ENCODE assay signal across 8 cellular contexts in the genomic region with DNA sequence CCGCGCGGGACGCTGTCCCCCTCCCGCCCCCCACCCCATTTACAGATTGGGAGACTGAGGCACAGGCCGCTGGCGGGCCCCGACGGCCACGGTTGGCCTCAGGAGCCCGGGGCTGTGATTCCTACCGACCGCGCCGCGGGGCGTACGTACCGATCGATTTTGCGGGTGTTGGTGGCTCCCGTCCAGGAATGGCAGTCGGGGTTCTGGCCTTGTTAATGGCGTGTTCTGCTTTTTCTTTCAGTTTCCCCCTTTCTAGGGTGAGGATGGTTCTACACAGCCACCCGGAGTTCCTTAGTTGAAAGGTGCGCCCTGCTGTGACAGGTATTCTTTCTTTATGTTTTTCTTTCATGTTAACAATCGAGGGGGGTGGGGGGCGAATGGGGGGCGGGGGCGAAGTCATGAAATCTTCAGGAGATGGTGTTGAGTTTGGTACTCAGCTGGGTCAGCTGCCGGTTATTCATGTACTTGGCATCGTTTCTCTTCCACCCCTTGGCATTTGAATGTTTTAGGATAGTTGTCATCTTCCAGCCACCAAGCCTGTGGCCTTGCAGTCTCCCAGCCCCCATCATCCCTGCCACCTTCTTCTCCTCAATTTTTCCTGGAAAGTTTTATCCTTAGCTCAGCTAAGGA. TPM values are rescaled to one million over a fixed set of nuclear protein-coding genes. Genes with fewer than 3 reads are reported as not detected.
DNase-seq lines count a peak whose midpoint lies in the region; ATAC-seq and TF ChIP-seq lines count a peak whose summit lies in the region.

No MANE protein-coding gene starts in this region.

- WGBS in lower leg skin, 2 donors = 0 to 1% methylated on average over 9 to 27 of the region's 32 CpGs

- H3K4me1 Mint-ChIP-seq in CD4-positive, alpha-beta T cell (ENCODE audit: low read depth) = peaks cover 55% of the 10 kb centered on the region
- H3K4me1 Mint-ChIP-seq in WTC11 = peaks cover 37% of the 10 kb centered on the region

- TF ChIP-seq CTCF in CD4-positive, alpha-beta T cell (IDR thresholded peaks at IDR 0.05) = no peak
- TF ChIP-seq CTCF in WTC11 (IDR thresholded peaks at IDR 0.05) (no peak), lower leg skin (IDR thresholded peaks at IDR 0.05) (no peak)

- TF ChIP-seq POLR2A in lower leg skin (IDR thresholded peaks at IDR 0.05) = no peak

- no peaks in the 10 kb centered on the region for H3K27me3 Mint-ChIP-seq in CD4-positive, alpha-beta T cell
- H3K27me3 Mint-ChIP-seq in WTC11 (ENCODE audit: low read depth) = no peaks in the 10 kb centered on the region; the same call in none of the 2 replicates

- H3K4me3 ChIP-seq in lower leg skin (ENCODE audit: low read depth, poor library complexity, severe bottlenecking) = peak overlapping the region; percentile 87

- no peak for ATAC-seq in CD4-positive, alpha-beta T cell (ENCODE audit: poor library complexity)
- peak; percentile 8 for ATAC-seq in HG02642 (IDR thresholded peaks at IDR 0.05; ENCODE audit: poor library complexity, unreplicated experiment)
- ATAC-seq in WTC11 = no peak
- ATAC-seq in GM18517 (IDR thresholded peaks at IDR 0.05; ENCODE audit: unreplicated experiment) = no peak

- POLR2A ChIA-PET in CD4-positive, alpha-beta T cell (lab: Charles Lee) = interaction anchor here (1.5 to 10.1 kb wide), 5 partner anchors 22 to 404 kb away, joined by 4 to 167 read pairs (median 7); a partner anchor contains a TSS
- POLR2A ChIA-PET in WTC11 (lab: Charles Lee) = no interaction called here

- peak overlapping the region; percentile 87 for H3K27ac Mint-ChIP-seq in CD4-positive, alpha-beta T cell
- no peak overlapping the region for H3K27ac Mint-ChIP-seq in WTC11

- H3K9me3 ChIP-seq in CD4-positive, alpha-beta T cell (ENCODE audit: control insufficient read depth, low read length) = no peaks in the 10 kb centered on the region

- peak overlapping the region; percentile 99 for H3K4me3 Mint-ChIP-seq in CD4-positive, alpha-beta T cell
- peak overlapping the region; percentile 73 for H3K4me3 Mint-ChIP-seq in WTC11

- DNase-seq in CD4-positive, alpha-beta T cell = peak in 9 of 10 experiments; percentile 20 to 54 (median 38)
- DNase-seq in WTC11 (ENCODE audit: low spot score) (peak; percentile 25), dedifferentiated amniotic fluid mesenchymal stem cell (ENCODE audit: extremely low spot score) (peak; percentile 31), lower leg skin (ENCODE audit: low spot score in 2 of 2) (peak in 1 of 2 donors; percentile 88), HPDE6-E6E7 (ENCODE audit: extremely low spot score) (no peak)
- peak; percentile 46 for DNase-seq in stimulated activated naive CD4-positive, alpha-beta T cell treated with Interleukin-2 at 50 U/mL for 16 hours (lab: John Stamatoyannopoulos, UW)

- CTCF ChIA-PET in CD4-positive, alpha-beta T cell (lab: Charles Lee) = no interaction called here
- CTCF ChIA-PET in WTC11 (lab: Charles Lee) = interaction anchor here (0.6 to 5.7 kb wide), 5 partner anchors 15 to 76 kb away, joined by 3 to 44 read pairs (median 4); no protein-coding TSS in a partner anchor

- intact Hi-C loops in CD4-positive, alpha-beta T cell (cut with DNase I, micrococcal nuclease) = loop anchor here (2.0 to 10.0 kb wide), 7 partner anchors 194 to 715 kb away; a partner anchor contains a TSS
- intact Hi-C loops in lower leg skin (cut with DNase I; ENCODE audit: low total_unique reads) = no loop called here

- peak overlapping the region; percentile 99 for H3K27ac ChIP-seq in CD4-positive, alpha-beta T cell (ENCODE audit: low read depth, low read length)

- no peaks in the 10 kb centered on the region for H3K27me3 ChIP-seq in CD4-positive, alpha-beta T cell (ENCODE audit: control insufficient read depth, insufficient read depth, low read length)

- no peaks in the 10 kb centered on the region for H3K9me3 Mint-ChIP-seq in CD4-positive, alpha-beta T cell
- H3K9me3 Mint-ChIP-seq in WTC11 = no peaks in the 10 kb centered on the region

- H3K36me3 Mint-ChIP-seq in CD4-positive, alpha-beta T cell (ENCODE audit: low read depth) = peaks cover 58% of the 10 kb centered on the region
- H3K36me3 Mint-ChIP-seq in WTC11 = no peaks in the 10 kb centered on the region

TF ChIP-seq in WTC11, 78 proteins besides CTCF, POLR2A, EP300 and RAD21:
- TF ChIP-seq, protein P1, sequence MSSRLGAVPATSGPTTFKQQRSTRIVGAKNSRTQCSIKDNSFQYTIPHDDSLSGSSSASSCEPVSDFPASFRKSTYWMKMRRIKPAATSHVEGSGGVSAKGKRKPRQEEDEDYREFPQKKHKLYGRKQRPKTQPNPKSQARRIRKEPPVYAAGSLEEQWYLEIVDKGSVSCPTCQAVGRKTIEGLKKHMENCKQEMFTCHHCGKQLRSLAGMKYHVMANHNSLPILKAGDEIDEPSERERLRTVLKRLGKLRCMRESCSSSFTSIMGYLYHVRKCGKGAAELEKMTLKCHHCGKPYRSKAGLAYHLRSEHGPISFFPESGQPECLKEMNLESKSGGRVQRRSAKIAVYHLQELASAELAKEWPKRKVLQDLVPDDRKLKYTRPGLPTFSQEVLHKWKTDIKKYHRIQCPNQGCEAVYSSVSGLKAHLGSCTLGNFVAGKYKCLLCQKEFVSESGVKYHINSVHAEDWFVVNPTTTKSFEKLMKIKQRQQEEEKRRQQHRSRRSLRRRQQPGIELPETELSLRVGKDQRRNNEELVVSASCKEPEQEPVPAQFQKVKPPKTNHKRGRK (CRISPR knock-in tag; IDR thresholded peaks at IDR 0.05; ENCODE audit: borderline replicate concordance) = no peak
- TF ChIP-seq, protein P2, sequence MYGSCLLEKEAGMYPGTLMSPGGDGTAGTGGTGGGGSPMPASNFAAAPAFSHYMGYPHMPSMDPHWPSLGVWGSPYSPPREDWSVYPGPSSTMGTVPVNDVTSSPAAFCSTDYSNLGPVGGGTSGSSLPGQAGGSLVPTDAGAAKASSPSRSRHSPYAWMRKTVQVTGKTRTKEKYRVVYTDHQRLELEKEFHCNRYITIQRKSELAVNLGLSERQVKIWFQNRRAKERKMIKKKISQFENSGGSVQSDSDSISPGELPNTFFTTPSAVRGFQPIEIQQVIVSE (CRISPR knock-in tag; IDR thresholded peaks at IDR 0.05; ENCODE audit: borderline replicate concordance) = no peak
- peak; percentile 55; the same call in 1 of the 2 replicates for TF ChIP-seq GTF2I (CRISPR knock-in tag; conservative IDR thresholded peaks at IDR 0.05)

RNA-seq across cellular contexts. Expression of a gene that starts 0.8 kb away (rescaled TPM):
- 100 to 1,000 TPM; 360 to 373 TPM for total RNA-seq in CD4-positive, alpha-beta T cell
- total RNA-seq in WTC11 (2021) (9.4 to 10.8 TPM (median 9.6 TPM) in 3 replicates), lower leg skin (10 to 100 TPM; 35.8 to 50.3 (median 41.8) TPM)

RNA-seq across cellular contexts. Expression of a gene that starts 49.2 kb away (rescaled TPM):
- total RNA-seq in CD4-positive, alpha-beta T cell = 1 to 10 TPM; 4.5 to 5.3 TPM
- 0.11 to 0.60 TPM (median 0.34 TPM) in 3 replicates for total RNA-seq in WTC11 (2021)
- total RNA-seq in lower leg skin = 10 to 100 TPM; 31.0 to 44.4 (median 35.4) TPM

Comparison
In these comparisons a context has a peak if more than half of its experiments do, and no peak if none do; other contexts are left out.
1. RNA of a gene that starts 0.8 kb away (total RNA-seq): 360 to 373 TPM in CD4-positive, alpha-beta T cell; 35.8 to 50.3 TPM in lower leg skin and 9.4 to 10.8 TPM in WTC11; every median in the first group is over 4 times any median in the second.
2. RNA of a gene that starts 49.2 kb away (total RNA-seq): 31.0 to 44.4 TPM in lower leg skin; 4.5 to 5.3 TPM in CD4-positive, alpha-beta T cell and 0.11 to 0.60 TPM in WTC11; every median in the first group is over 4 times any median in the second.